8 cellular contexts compared by ENCODE assay signal in genomic region chr9:35096035-35096849, GRCh38. TPM values are rescaled to one million over a fixed set of nuclear protein-coding genes. Genes with fewer than 3 reads are reported as not detected.
DNase-seq lines count a peak whose midpoint lies in the region; ATAC-seq and TF ChIP-seq lines count a peak whose summit lies in the region.

Gene PIGO, minus strand, starts transcription at chr9:35096591. Its CDS starts 1,026 bp downstream, at chr9:35095565.

- no peaks in the 10 kb centered on the region for H3K9me3 Mint-ChIP-seq in activated T-helper 17 cell treated with anti-CD3 and anti-CD28 coated beads, Interleukin-2, amount 50 U/mL, for 72 hours
- no peaks in the 10 kb centered on the region for H3K9me3 Mint-ChIP-seq in natural killer cell treated with Interleukin-12 subunit alpha and Interleukin-12 subunit beta and Interleukin-15 and Interleukin-18, amount 100 ng/mL, for 72 hours
- H3K9me3 Mint-ChIP-seq in stimulated activated naive CD8-positive, alpha-beta T cell treated with anti-CD3 and anti-CD28 coated beads, Interleukin-15, Interleukin-2, amounts not matched to agents 100 ng/mL and 50 ng/mL, for 24 hours = no peaks in the 10 kb centered on the region

- no peaks in the 10 kb centered on the region for H4K20me1 ChIP-seq in DOHH2 (ENCODE audit: control insufficient read depth, insufficient read depth, low read depth, low read length)

- H3K36me3 ChIP-seq in DOHH2 (ENCODE audit: control insufficient read depth, low read length) = peaks cover 62% of the 10 kb centered on the region
- H3K36me3 ChIP-seq in KOPT-K1 (ENCODE audit: insufficient read depth, low read length) = peaks cover 52% of the 10 kb centered on the region

- peak within 1 kb of the TSS; percentile 81 for H3K27ac Mint-ChIP-seq in activated T-helper 17 cell treated with anti-CD3 and anti-CD28 coated beads, Interleukin-2, amount 50 U/mL, for 72 hours
- peak within 1 kb of the TSS; percentile 87 to 90 for H3K27ac Mint-ChIP-seq in natural killer cell treated with Interleukin-12 subunit alpha and Interleukin-12 subunit beta and Interleukin-15 and Interleukin-18, amount 100 ng/mL, for 72 hours
- H3K27ac Mint-ChIP-seq in stimulated activated naive CD8-positive, alpha-beta T cell treated with anti-CD3 and anti-CD28 coated beads, Interleukin-15, Interleukin-2, amounts not matched to agents 100 ng/mL and 50 ng/mL, for 24 hours = peak within 1 kb of the TSS; percentile 94

- H3K27ac ChIP-seq in DOHH2 (ENCODE audit: low read depth, low read length) (peak within 1 kb of the TSS; percentile 81), KOPT-K1 (ENCODE audit: low read depth, low read length, poor library complexity, severe bottlenecking) (peak within 1 kb of the TSS; percentile 88)

- H3K4me1 ChIP-seq in DOHH2 (ENCODE audit: control insufficient read depth, low read length) = peaks cover 19% of the 10 kb centered on the region

- H3K4me3 Mint-ChIP-seq in activated T-helper 17 cell treated with anti-CD3 and anti-CD28 coated beads, Interleukin-2, amount 50 U/mL, for 72 hours = peak within 1 kb of the TSS; percentile 84
- H3K4me3 Mint-ChIP-seq in natural killer cell treated with Interleukin-12 subunit alpha and Interleukin-12 subunit beta and Interleukin-15 and Interleukin-18, amount 100 ng/mL, for 72 hours = peak within 1 kb of the TSS; percentile 75
- peak within 1 kb of the TSS; percentile 90 for H3K4me3 Mint-ChIP-seq in stimulated activated naive CD8-positive, alpha-beta T cell treated with anti-CD3 and anti-CD28 coated beads, Interleukin-15, Interleukin-2, amounts not matched to agents 100 ng/mL and 50 ng/mL, for 24 hours

- ATAC-seq in GM21737 (IDR thresholded peaks at IDR 0.05; ENCODE audit: unreplicated experiment) = peak; percentile 81
- ATAC-seq in activated T-helper 17 cell treated with anti-CD3 and anti-CD28 coated beads, Interleukin-2, amount 50 U/mL, for 72 hours (replicated peaks) = peak; percentile 92
- peak; percentile 93 to 95 for ATAC-seq in natural killer cell treated with Interleukin-12 subunit alpha and Interleukin-12 subunit beta and Interleukin-15 and Interleukin-18, amount 100 ng/mL, for 72 hours

- H3F3A ChIP-seq in DOHH2 (ENCODE audit: control insufficient read depth, insufficient read depth) = no peaks in the 10 kb centered on the region; the same call in 1 of the 2 replicates

- peak within 1 kb of the TSS; percentile 99 for H3K4me3 ChIP-seq in DOHH2 (ENCODE audit: low read length)

- H3K4me2 ChIP-seq in DOHH2 (ENCODE audit: low read length) = peak within 1 kb of the TSS; percentile 87

- DNase-seq in RPMI7951 (ENCODE audit: low read depth) (peak; percentile 77), fibroblast of peridontal ligament (ENCODE audit: extremely low read depth) (peak; percentile 71)
- peak; percentile 89 for DNase-seq in natural killer cell treated with Interleukin-12 subunit alpha and Interleukin-12 subunit beta and Interleukin-15 and Interleukin-18, amount 100 ng/mL, for 72 hours (ENCODE audit: low spot score)

- TF ChIP-seq CTCF in DOHH2 (IDR thresholded peaks at IDR 0.05; ENCODE audit: low read depth, low read length, poor library complexity, severe bottlenecking) = peak; percentile 75

- H3K9me2 ChIP-seq in DOHH2 (replicated peaks; ENCODE audit: control insufficient read depth, low read length) = no peaks in the 10 kb centered on the region

- no peaks in the 10 kb centered on the region for H3K27me3 Mint-ChIP-seq in activated T-helper 17 cell treated with anti-CD3 and anti-CD28 coated beads, Interleukin-2, amount 50 U/mL, for 72 hours
- no peaks in the 10 kb centered on the region for H3K27me3 Mint-ChIP-seq in natural killer cell treated with Interleukin-12 subunit alpha and Interleukin-12 subunit beta and Interleukin-15 and Interleukin-18, amount 100 ng/mL, for 72 hours
- H3K27me3 Mint-ChIP-seq in stimulated activated naive CD8-positive, alpha-beta T cell treated with anti-CD3 and anti-CD28 coated beads, Interleukin-15, Interleukin-2, amounts not matched to agents 100 ng/mL and 50 ng/mL, for 24 hours = no peaks in the 10 kb centered on the region

- H3K4me1 Mint-ChIP-seq in activated T-helper 17 cell treated with anti-CD3 and anti-CD28 coated beads, Interleukin-2, amount 50 U/mL, for 72 hours = peaks cover 22% of the 10 kb centered on the region
- peaks cover 17 to 26% of the 10 kb centered on the region in 2 donors for H3K4me1 Mint-ChIP-seq in natural killer cell treated with Interleukin-12 subunit alpha and Interleukin-12 subunit beta and Interleukin-15 and Interleukin-18, amount 100 ng/mL, for 72 hours (ENCODE audit: low read depth in 2 of 2)
- H3K4me1 Mint-ChIP-seq in stimulated activated naive CD8-positive, alpha-beta T cell treated with anti-CD3 and anti-CD28 coated beads, Interleukin-15, Interleukin-2, amounts not matched to agents 100 ng/mL and 50 ng/mL, for 24 hours (ENCODE audit: low read depth) = peaks cover 46% of the 10 kb centered on the region

- H3K36me3 Mint-ChIP-seq in activated T-helper 17 cell treated with anti-CD3 and anti-CD28 coated beads, Interleukin-2, amount 50 U/mL, for 72 hours (ENCODE audit: low read depth) = peaks cover 48% of the 10 kb centered on the region
- peaks cover 7% of the 10 kb centered on the region for H3K36me3 Mint-ChIP-seq in natural killer cell treated with Interleukin-12 subunit alpha and Interleukin-12 subunit beta and Interleukin-15 and Interleukin-18, amount 100 ng/mL, for 72 hours
- peaks cover 59% of the 10 kb centered on the region for H3K36me3 Mint-ChIP-seq in stimulated activated naive CD8-positive, alpha-beta T cell treated with anti-CD3 and anti-CD28 coated beads, Interleukin-15, Interleukin-2, amounts not matched to agents 100 ng/mL and 50 ng/mL, for 24 hours (ENCODE audit: low read depth)

- H3K9me3 ChIP-seq in DOHH2 (ENCODE audit: control insufficient read depth, insufficient read depth, low read length) (no peaks in the 10 kb centered on the region), KOPT-K1 (ENCODE audit: insufficient read depth, low read length, poor library complexity, severe bottlenecking) (no peaks in the 10 kb centered on the region)

- H3K27me3 ChIP-seq in DOHH2 (ENCODE audit: control insufficient read depth, low read length) = no peaks in the 10 kb centered on the region

- peaks cover 23% of the 10 kb centered on the region for H3K79me2 ChIP-seq in DOHH2 (ENCODE audit: control insufficient read depth, low read length)

RNA-seq across cellular contexts. Expression of gene PIGO, which starts in this region (rescaled TPM):
- 16.6 and 19.1 TPM in 2 replicates for total RNA-seq in RPMI7951 (2014; rRNA removed; shearing (Covaris generic))
- total RNA-seq in activated T-helper 17 cell treated with anti-CD3 and anti-CD28 coated beads, Interleukin-2, amount 50 U/mL, for 72 hours = 10 to 100 TPM; 15.0 to 16.6 TPM
- 10 to 100 TPM; 23.7 to 24.5 TPM for total RNA-seq in natural killer cell treated with Interleukin-12 subunit alpha and Interleukin-12 subunit beta and Interleukin-15 and Interleukin-18, amount 100 ng/mL, for 72 hours

Comparison
In these comparisons a context has a peak if more than half of its experiments do, and no peak if none do; other contexts are left out.
1. Peak in every context shown above with its lines: DNase-seq, ATAC-seq, H3K4me3 ChIP-seq and H3K27ac ChIP-seq.